Comparison of ENCODE assay signal across 8 cellular contexts in the genomic region with DNA sequence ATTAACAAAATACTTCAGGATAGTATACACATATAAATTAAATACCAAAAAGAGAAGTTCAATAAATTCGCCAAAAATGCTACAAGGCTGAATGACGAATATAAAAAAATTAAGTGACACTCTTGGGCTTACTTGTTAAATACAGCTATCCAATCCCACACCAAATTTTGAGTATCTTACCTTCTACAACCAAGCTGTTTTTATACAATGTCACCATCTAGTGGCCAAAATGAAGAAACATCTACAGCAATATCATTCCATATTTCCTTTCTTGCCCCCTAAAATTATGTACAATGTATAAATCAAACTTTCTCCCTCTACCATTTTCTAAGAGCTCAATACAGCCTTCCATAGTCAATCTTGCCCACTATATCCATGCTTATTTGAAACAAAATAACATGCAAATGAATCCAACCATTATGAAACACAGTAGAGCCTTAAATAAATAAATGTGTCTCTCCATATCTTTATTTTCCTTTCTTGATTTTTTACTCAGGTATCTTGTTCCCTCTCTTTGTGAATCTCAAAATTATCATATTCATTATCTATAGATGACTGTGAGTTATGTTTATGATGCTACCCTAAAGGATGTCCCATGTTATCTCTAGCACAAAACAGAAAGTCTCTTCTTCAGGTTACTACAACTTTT.
DNase-seq lines count a peak whose midpoint lies in the region; ATAC-seq and TF ChIP-seq lines count a peak whose summit lies in the region.

No MANE protein-coding gene starts in this region.

- H3K27ac Mint-ChIP-seq in CD14-positive monocyte (peak overlapping the region in 1 of 7 donors; percentile 11), chondrocyte (ENCODE audit: unreplicated experiment) (no peak overlapping the region), nephron progenitor cell (no peak overlapping the region)
- no peak overlapping the region for H3K27ac Mint-ChIP-seq in activated CD4-positive, alpha-beta T cell treated with anti-CD3 and anti-CD28 coated beads, Interleukin-2, amount 10 ng/mL, durations not matched to agents 24 days and 14 days

- H3K27ac ChIP-seq in HCT116 (ENCODE audit: low read depth, low read length), result no peak overlapping the region

- H3K9ac ChIP-seq in HCT116 (ENCODE audit: low read length), result no peak overlapping the region

- H3K36me3 Mint-ChIP-seq in CD14-positive monocyte (peaks cover 14 to 15% of the 10 kb centered on the region in 2 donors), chondrocyte (ENCODE audit: low read depth) (peaks cover 12% of the 10 kb centered on the region), nephron progenitor cell (ENCODE audit: low read depth) (peaks cover 47% of the 10 kb centered on the region)
- peaks cover 36% of the 10 kb centered on the region for H3K36me3 Mint-ChIP-seq in activated T-cell treated with anti-CD3 and anti-CD28 coated beads, Interleukin-2, amount 50 U/mL, for 4 hours (ENCODE audit: insufficient read depth)
- H3K36me3 Mint-ChIP-seq in activated CD4-positive, alpha-beta T cell treated with anti-CD3 and anti-CD28 coated beads, Interleukin-2, amount 10 ng/mL, durations not matched to agents 24 days and 14 days (ENCODE audit: low read depth), result peaks cover 12% of the 10 kb centered on the region

- RAD21 ChIA-PET in HCT116 (lab: Charles Lee; ENCODE audit: low non-redundant PET in 1 of 2, low total read pairs in 2 of 2, uncharacterized antibody in 2 of 2, unreplicated experiment in 2 of 2), result interaction anchor here (1.0 kb wide), 2 partner anchors 163 to 228 kb away, joined by 3 read pairs; no protein-coding TSS in a partner anchor

- TF ChIP-seq RAD21 in HCT116 (IDR thresholded peaks at IDR 0.05; ENCODE audit: low read depth), result peak; percentile 66

- peaks cover 0 to 1% (median 0%) of the 10 kb centered on the region in 3 donors for H3K27me3 Mint-ChIP-seq in CD14-positive monocyte (ENCODE audit: low read depth in 3 of 3)
- no peaks in the 10 kb centered on the region for H3K27me3 Mint-ChIP-seq in chondrocyte (ENCODE audit: low read depth)
- no peaks in the 10 kb centered on the region for H3K27me3 Mint-ChIP-seq in nephron progenitor cell (ENCODE audit: low read depth, poor library complexity)
- H3K27me3 Mint-ChIP-seq in activated T-cell treated with anti-CD3 and anti-CD28 coated beads, Interleukin-2, amount 50 U/mL, for 4 hours (ENCODE audit: low read depth), result no peaks in the 10 kb centered on the region
- H3K27me3 Mint-ChIP-seq in activated CD4-positive, alpha-beta T cell treated with anti-CD3 and anti-CD28 coated beads, Interleukin-2, amount 10 ng/mL, durations not matched to agents 24 days and 14 days, result no peaks in the 10 kb centered on the region

- no peak for TF ChIP-seq POLR2A in HCT116 (IDR thresholded peaks at IDR 0.05; ENCODE audit: borderline replicate concordance, extremely low read depth, insufficient read depth, insufficient read length)

- H2AFZ ChIP-seq in HCT116 (ENCODE audit: low read depth, low read length, poor library complexity, severe bottlenecking), result no peak overlapping the region

- peak; percentile 92 for TF ChIP-seq CTCF in CD14-positive monocyte (IDR thresholded peaks at IDR 0.05)
- TF ChIP-seq CTCF in HCT116 (IDR thresholded peaks at IDR 0.05 in 2 of 3, conservative IDR thresholded peaks at IDR 0.05 in 1 of 3; ENCODE audit: borderline replicate concordance in 1 of 3, insufficient read depth in 1 of 3, low read depth in 2 of 3, low read length in 2 of 3), result peak; percentile 54 to 82 (median 54); a peak in 5 of 6 replicates
- TF ChIP-seq CTCF in chondrocyte (IDR thresholded peaks at IDR 0.05), result peak; percentile 86
- peak; percentile 70 for TF ChIP-seq CTCF in nephron progenitor cell (IDR thresholded peaks at IDR 0.05)

- no peaks in the 10 kb centered on the region for H3K9me2 ChIP-seq in HCT116 (ENCODE audit: insufficient read depth)

- H3K4me1 Mint-ChIP-seq in CD14-positive monocyte (peaks cover 12% of the 10 kb centered on the region), chondrocyte (ENCODE audit: low read depth) (no peaks in the 10 kb centered on the region), nephron progenitor cell (no peaks in the 10 kb centered on the region)
- H3K4me1 Mint-ChIP-seq in activated T-cell treated with anti-CD3 and anti-CD28 coated beads, Interleukin-2, amount 50 U/mL, for 4 hours (ENCODE audit: low read depth), result no peaks in the 10 kb centered on the region
- H3K4me1 Mint-ChIP-seq in activated CD4-positive, alpha-beta T cell treated with anti-CD3 and anti-CD28 coated beads, Interleukin-2, amount 10 ng/mL, durations not matched to agents 24 days and 14 days, result no peaks in the 10 kb centered on the region

- POLR2A ChIA-PET in HCT116 (lab: Charles Lee), result no interaction called here

- intact Hi-C loops in CD14-positive monocyte (cut with micrococcal nuclease) (loop anchor here (2.0 to 10.0 kb wide), 4 partner anchors 51 to 165 kb away; no protein-coding TSS in a partner anchor), HCT116 (cut with micrococcal nuclease) (loop anchor here (1.0 kb wide), 2 partner anchors 164 to 228 kb away; no protein-coding TSS in a partner anchor)
- intact Hi-C loops in activated CD4-positive, alpha-beta T cell treated with anti-CD3 and anti-CD28 coated beads, Interleukin-2, amount 10 ng/mL, durations not matched to agents 24 days and 14 days (cut with micrococcal nuclease), result loop anchor here (1.0 to 5.0 kb wide), 2 partner anchors 49 to 164 kb away; no protein-coding TSS in a partner anchor

- H3K4me3 Mint-ChIP-seq in CD14-positive monocyte, result no peak overlapping the region
- H3K4me3 Mint-ChIP-seq in chondrocyte (ENCODE audit: unreplicated experiment), result no peak overlapping the region
- H3K4me3 Mint-ChIP-seq in nephron progenitor cell, result no peak overlapping the region
- H3K4me3 Mint-ChIP-seq in activated T-cell treated with anti-CD3 and anti-CD28 coated beads, Interleukin-2, amount 50 U/mL, for 4 hours, result no peak overlapping the region
- H3K4me3 Mint-ChIP-seq in activated CD4-positive, alpha-beta T cell treated with anti-CD3 and anti-CD28 coated beads, Interleukin-2, amount 10 ng/mL, durations not matched to agents 24 days and 14 days, result no peak overlapping the region

- H3K36me3 ChIP-seq in HCT116 (ENCODE audit: control insufficient read depth in 1 of 2, insufficient read depth in 2 of 2, low read length in 2 of 2), result no peaks in the 10 kb centered on the region

- BruUV-seq in HCT116 (replicated peaks; lab: Mats Ljungman, UMichigan), result no TSS peak

- no peak overlapping the region for H3K4me2 ChIP-seq in HCT116 (ENCODE audit: low read length)

- H3K79me2 ChIP-seq in HCT116 (ENCODE audit: insufficient read depth, low read length), result peaks cover 20% of the 10 kb centered on the region

- H3K27me3 ChIP-seq in HCT116 (ENCODE audit: insufficient read depth, low read length), result no peaks in the 10 kb centered on the region

- CTCF ChIA-PET in HCT116 (lab: Charles Lee), result interaction anchor here (0.7 to 1.7 kb wide), 6 partner anchors 9 to 237 kb away, joined by 3 to 15 read pairs (median 4); no protein-coding TSS in a partner anchor

- no peak overlapping the region for H3K4me3 ChIP-seq in HCT116 (replicated peaks in 1 of 2; ENCODE audit: low read depth in 1 of 2, low read length in 2 of 2)

- no peaks in the 10 kb centered on the region for H3K4me1 ChIP-seq in HCT116 (ENCODE audit: control insufficient read depth in 1 of 2, insufficient read depth in 2 of 2, low read length in 2 of 2)

- DNase-seq in CD14-positive monocyte (ENCODE audit: low spot score), result no peak
- peak; percentile 27 for DNase-seq in HCT116 (ENCODE audit: low read depth, low spot score)
- DNase-seq in NCI-H774 (lab: John Stamatoyannopoulos, UW), result peak; percentile 44
- DNase-seq in chondrocyte (ENCODE audit: low spot score), result no peak
- no peak for DNase-seq in nephron progenitor cell
- no peak for DNase-seq in activated T-cell treated with anti-CD3 and anti-CD28 coated beads, Interleukin-2, amount 50 U/mL, for 4 hours
- DNase-seq in central memory CD4-positive, alpha-beta T cell, result no peak
- no peak for DNase-seq in activated CD4-positive, alpha-beta T cell treated with anti-CD3 and anti-CD28 coated beads, Interleukin-2, amount 10 ng/mL, durations not matched to agents 24 days and 14 days

- no peaks in the 10 kb centered on the region for H3K9me3 ChIP-seq in HCT116 (ENCODE audit: control insufficient read depth in 1 of 2, insufficient read depth in 1 of 2, low read depth in 1 of 2, low read length in 2 of 2)

- ATAC-seq in HCT116, result peak; percentile 57; the same call in 1 of the 2 replicates
- no peak for ATAC-seq in activated T-cell treated with anti-CD3 and anti-CD28 coated beads, Interleukin-2, amount 50 U/mL, for 4 hours

- no peaks in the 10 kb centered on the region; the same call in 1 of the 2 replicates for H4K20me1 ChIP-seq in HCT116 (ENCODE audit: insufficient read depth)

- H3K9me3 Mint-ChIP-seq in CD14-positive monocyte (peaks cover 0 to 7% (median 0%) of the 10 kb centered on the region in 7 donors), chondrocyte (ENCODE audit: low read depth) (peaks cover 7% of the 10 kb centered on the region), nephron progenitor cell (peaks cover 5% of the 10 kb centered on the region)
- H3K9me3 Mint-ChIP-seq in activated T-cell treated with anti-CD3 and anti-CD28 coated beads, Interleukin-2, amount 50 U/mL, for 4 hours, result peaks cover 14% of the 10 kb centered on the region
- H3K9me3 Mint-ChIP-seq in activated CD4-positive, alpha-beta T cell treated with anti-CD3 and anti-CD28 coated beads, Interleukin-2, amount 10 ng/mL, durations not matched to agents 24 days and 14 days, result no peaks in the 10 kb centered on the region

Comparison
In these comparisons a context has a peak if more than half of its experiments do, and no peak if none do; other contexts are left out.
1. DNase-seq: peak in HCT116 (single experiment) and NCI-H774 (single experiment); none in CD14-positive monocyte (single experiment), chondrocyte (single experiment), nephron progenitor cell (single experiment), activated T-cell treated with anti-CD3 and anti-CD28 coated beads, Interleukin-2, amount 50 U/mL, for 4 hours (single experiment), central memory CD4-positive, alpha-beta T cell (single experiment) and activated CD4-positive, alpha-beta T cell treated with anti-CD3 and anti-CD28 coated beads, Interleukin-2, amount 10 ng/mL, durations not matched to agents 24 days and 14 days (single experiment).
2. Peak in every context shown above with its lines, with median percentiles within 50 percentile points of each other: CTCF ChIP-seq.